In the genomic region with DNA sequence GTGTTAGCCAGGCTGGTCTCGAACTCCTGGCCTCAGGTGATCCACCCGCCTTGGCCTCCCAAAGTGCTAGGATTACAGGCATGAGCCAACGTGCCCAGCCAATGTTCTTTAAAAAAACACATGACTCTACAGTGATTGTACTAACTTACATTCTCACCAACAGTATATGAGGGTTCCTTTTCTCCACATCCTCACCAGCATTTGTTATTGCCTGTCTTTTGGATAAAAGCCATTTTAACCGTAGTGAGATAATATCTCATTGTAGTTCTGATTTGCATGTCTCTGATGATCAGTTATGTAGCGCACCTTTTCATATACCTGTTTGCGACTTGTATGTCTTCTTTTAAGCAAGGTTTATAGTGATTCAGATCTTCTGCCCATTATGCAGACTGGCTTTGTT, we compare ENCODE assay signal across 9 cellular contexts. TPM values are rescaled to one million over a fixed set of nuclear protein-coding genes. Genes with fewer than 3 reads are reported as not detected.
"Had no signal": no experiment of that assay in that cellular context is flagged by ENCODE, and none has a peak within 500 bp of the region (broad histone marks: within the 10 kb centered on the region; RNA-seq: fewer than 3 reads in every experiment).

No MANE protein-coding gene starts in this region.

RNA-seq across cellular contexts. Expression of gene TREH, which starts 3.5 kb away (rescaled TPM):
- total RNA-seq: OCI-LY7, PC-3, PC-9, Right ventricle myocardium inferior, Right ventricle myocardium superior, RPMI7951, SJCRH30, SJSA1 had no signal
- polyA plus RNA-seq: SK-N-SH had no signal
